ENCODE assay signal across 9 cellular contexts in genomic region chr11:72720047-72720446, GRCh38. TPM values are rescaled to one million over a fixed set of nuclear protein-coding genes. Genes with fewer than 3 reads are reported as not detected.
DNase-seq lines count a peak whose midpoint lies in the region; ATAC-seq and TF ChIP-seq lines count a peak whose summit lies in the region.
"Had no signal": no experiment of that assay in that cellular context is flagged by ENCODE, and none has a peak within 500 bp of the region (broad histone marks: within the 10 kb centered on the region; RNA-seq: fewer than 3 reads in every experiment).

No MANE protein-coding gene starts in this region.

- H3K4me3 ChIP-seq in adrenal gland: peak overlapping the region in 1 of 4 donors; percentile 67
- peak overlapping the region in 2 of 3 donors; percentile 6 to 73 for H3K4me3 ChIP-seq in right lobe of liver
- peak overlapping the region; percentile 88 for H3K4me3 ChIP-seq in thoracic aorta
- H3K4me3 ChIP-seq in Caco-2 (ENCODE audit: low read depth, low read length): no peak overlapping the region

- H3K27ac ChIP-seq in adrenal gland (peak overlapping the region; percentile 47 to 90 (median 67)), right lobe of liver (peak overlapping the region in 2 of 3 donors; percentile 61 to 93), thoracic aorta (peak overlapping the region in 1 of 2 donors; percentile 76)

- H3K4me1 Mint-ChIP-seq in activated CD8-positive, alpha-beta memory T cell treated with anti-CD3 and anti-CD28 coated beads, Interleukin-2, amount 10 ng/mL, durations not matched to agents 7 days and 5 days: peaks cover 55% of the 10 kb centered on the region
- H3K4me1 Mint-ChIP-seq in Caco-2 (ENCODE audit: low read depth, unreplicated experiment): no peaks in the 10 kb centered on the region

- no peak for ATAC-seq in activated CD8-positive, alpha-beta memory T cell treated with anti-CD3 and anti-CD28 coated beads, Interleukin-2, amount 10 ng/mL, durations not matched to agents 7 days and 5 days
- ATAC-seq in right lobe of liver (no peak), thoracic aorta (ENCODE audit: insufficient number of reproducible peaks, low FRiP score, low read depth) (no peak)

- H3K9me3 ChIP-seq in adrenal gland (replicated peaks in 1 of 3) (no peaks in the 10 kb centered on the region), right lobe of liver (no peaks in the 10 kb centered on the region), thoracic aorta (no peaks in the 10 kb centered on the region), Caco-2 (no peaks in the 10 kb centered on the region)

- H3K4me1 ChIP-seq in adrenal gland (replicated peaks in 1 of 2): peaks cover 41 to 63% of the 10 kb centered on the region in 2 donors
- peaks cover 0 to 48% (median 23%) of the 10 kb centered on the region in 4 donors for H3K4me1 ChIP-seq in right lobe of liver
- peaks cover 15 to 51% of the 10 kb centered on the region in 2 donors for H3K4me1 ChIP-seq in thoracic aorta (ENCODE audit: control insufficient read depth in 1 of 2, low read depth in 2 of 2)
- H3K4me1 ChIP-seq in Caco-2: peaks cover 4% of the 10 kb centered on the region; the same call in 1 of the 2 replicates

- H3K36me3 ChIP-seq in adrenal gland (replicated peaks in 1 of 2) (peaks cover 0 to 12% of the 10 kb centered on the region in 2 donors), right lobe of liver (no peaks in the 10 kb centered on the region), thoracic aorta (no peaks in the 10 kb centered on the region), Caco-2 (ENCODE audit: control insufficient read depth, insufficient read depth, low read length) (peaks cover 1% of the 10 kb centered on the region; the same call in 1 of the 2 replicates)

- no peaks in the 10 kb centered on the region for H3K9me3 Mint-ChIP-seq in activated CD8-positive, alpha-beta memory T cell treated with anti-CD3 and anti-CD28 coated beads, Interleukin-2, amount 10 ng/mL, durations not matched to agents 7 days and 5 days (ENCODE audit: low read depth)
- H3K9me3 Mint-ChIP-seq in Caco-2 (ENCODE audit: unreplicated experiment): no peaks in the 10 kb centered on the region

- no peaks in the 10 kb centered on the region for H3K27me3 Mint-ChIP-seq in activated CD8-positive, alpha-beta memory T cell treated with anti-CD3 and anti-CD28 coated beads, Interleukin-2, amount 10 ng/mL, durations not matched to agents 7 days and 5 days
- H3K27me3 Mint-ChIP-seq in Caco-2 (ENCODE audit: insufficient read depth, unreplicated experiment): no peaks in the 10 kb centered on the region

- POLR2A ChIA-PET in Caco-2 (lab: Charles Lee): no interaction called here

- H3K27me3 ChIP-seq in adrenal gland: no peaks in the 10 kb centered on the region
- no peaks in the 10 kb centered on the region for H3K27me3 ChIP-seq in right lobe of liver
- no peaks in the 10 kb centered on the region for H3K27me3 ChIP-seq in thoracic aorta (replicated peaks; ENCODE audit: insufficient read depth)
- H3K27me3 ChIP-seq in Caco-2 (replicated peaks; ENCODE audit: control insufficient read depth, insufficient read depth, low read length): no peaks in the 10 kb centered on the region

- peak overlapping the region; percentile 99 for H3K27ac Mint-ChIP-seq in activated CD8-positive, alpha-beta memory T cell treated with anti-CD3 and anti-CD28 coated beads, Interleukin-2, amount 10 ng/mL, durations not matched to agents 7 days and 5 days
- H3K27ac Mint-ChIP-seq in Caco-2 (ENCODE audit: unreplicated experiment): no peak overlapping the region

- CTCF ChIA-PET in activated CD8-positive, alpha-beta memory T cell treated with anti-CD3 and anti-CD28 coated beads, Interleukin-2, amount 10 ng/mL, durations not matched to agents 7 days and 5 days (lab: Charles Lee): interaction anchor here (0.6 to 8.6 kb wide), 5 partner anchors 15 to 458 kb away, joined by 3 to 63 read pairs (median 3); partner anchors contain the start of gene STARD10
- CTCF ChIA-PET in Caco-2 (lab: Charles Lee): interaction anchor here (1.2 to 1.4 kb wide), 2 partner anchors 36 to 74 kb away, joined by 3 to 5 read pairs; no protein-coding TSS in a partner anchor

- no peak for TF ChIP-seq CTCF in adrenal gland (IDR thresholded peaks at IDR 0.05)
- TF ChIP-seq CTCF in right lobe of liver (IDR thresholded peaks at IDR 0.05): no peak
- TF ChIP-seq CTCF in thoracic aorta (IDR thresholded peaks at IDR 0.05): no peak
- no peak for TF ChIP-seq CTCF in Caco-2 (IDR thresholded peaks at IDR 0.05; ENCODE audit: insufficient read depth in 1 of 2, low read depth in 1 of 2, low read length in 1 of 2, severe bottlenecking in 1 of 2, unreplicated experiment in 1 of 2)

- no TSS peak for BruUV-seq in Caco-2 (replicated peaks; lab: Mats Ljungman, UMichigan)

- H3K4me3 Mint-ChIP-seq in activated CD8-positive, alpha-beta memory T cell treated with anti-CD3 and anti-CD28 coated beads, Interleukin-2, amount 10 ng/mL, durations not matched to agents 7 days and 5 days: peak overlapping the region; percentile 99
- H3K4me3 Mint-ChIP-seq in Caco-2 (ENCODE audit: unreplicated experiment): no peak overlapping the region

- peaks cover 6% of the 10 kb centered on the region for H3K36me3 Mint-ChIP-seq in activated CD8-positive, alpha-beta memory T cell treated with anti-CD3 and anti-CD28 coated beads, Interleukin-2, amount 10 ng/mL, durations not matched to agents 7 days and 5 days
- H3K36me3 Mint-ChIP-seq in Caco-2 (ENCODE audit: insufficient read depth, unreplicated experiment): peaks cover 5% of the 10 kb centered on the region

- no peak for DNase-seq in activated CD8-positive, alpha-beta memory T cell treated with anti-CD3 and anti-CD28 coated beads, Interleukin-2, amount 10 ng/mL, durations not matched to agents 7 days and 5 days
- no peak for DNase-seq in activated CD8-positive, alpha-beta memory T cell treated with anti-CD3 and anti-CD28 coated beads for 24 hours
- peak in 1 of 7 donors; percentile 49 for DNase-seq in adrenal gland
- DNase-seq in right lobe of liver: peak in 1 of 3 donors; percentile 67
- DNase-seq in thoracic aorta (ENCODE audit: low spot score): no peak
- DNase-seq in OCI-M1 (lab: John Stamatoyannopoulos, UW): no peak
- DNase-seq in DMS 273 treated with DMSO at 0.1 percent for 48 hours (lab: John Stamatoyannopoulos, UW): no peak
- no peak for DNase-seq in Caco-2
- DNase-seq: NCI-H1436 treated with DMSO at 0.1 percent for 48 hours had no signal

- 45 to 52% (median 49%) methylated on average over 2 to 3 of the region's 3 CpGs for WGBS in adrenal gland, 4 donors
- WGBS in right lobe of liver (ENCODE audit: insufficient coverage, low coverage, low lambda C conversion rate, missing lambda C conversion rate): 29% methylated on average over 3 of the region's 3 CpGs

- TF ChIP-seq POLR2A in adrenal gland (IDR thresholded peaks at IDR 0.05) (no peak), right lobe of liver (IDR thresholded peaks at IDR 0.05) (no peak)

- intact Hi-C loops in adrenal gland (cut with DNase I) (loop anchor here in 1 of 2 donors (10.0 kb wide), 1 partner anchor 95 kb away; the partner anchor contains the start of gene ATG16L2), right lobe of liver (cut with DNase I) (loop anchor here in 1 of 2 donors (10.0 kb wide), 1 partner anchor 55 kb away; no protein-coding TSS in a partner anchor), Caco-2 (cut with micrococcal nuclease; ENCODE audit: unreplicated experiment) (no loop called here)

RNA-seq across cellular contexts. Expression of gene ARAP1, which starts 32.2 kb away (rescaled TPM):
- 100 to 1,000 TPM in 1 of 2 experiments, 10 to 100 TPM in 1; 96.5 to 104 TPM for total RNA-seq in activated CD8-positive, alpha-beta memory T cell treated with anti-CD3 and anti-CD28 coated beads, Interleukin-2, amount 10 ng/mL, durations not matched to agents 7 days and 5 days
- 100 to 1,000 TPM; 103 to 216 (median 153) TPM for total RNA-seq in adrenal gland
- 100 to 1,000 TPM in 2 of 3 donors, 10 to 100 TPM in 1; 30.0 to 217 (median 150) TPM for polyA plus RNA-seq in adrenal gland
- 10 to 100 TPM; 32.9 to 76.7 (median 41.2) TPM for total RNA-seq in right lobe of liver
- total RNA-seq in thoracic aorta: 100 to 1,000 TPM in 1 of 2 donors, 10 to 100 TPM in 1; 76.5 to 103 TPM
- total RNA-seq in Caco-2 (2022): 87.1 and 102 TPM in 2 replicates

RNA-seq across cellular contexts. Expression of gene PDE2A, which starts 45.8 kb away (rescaled TPM):
- under 1 TPM; 0.67 to 0.75 TPM for total RNA-seq in activated CD8-positive, alpha-beta memory T cell treated with anti-CD3 and anti-CD28 coated beads, Interleukin-2, amount 10 ng/mL, durations not matched to agents 7 days and 5 days
- total RNA-seq in adrenal gland: 100 to 1,000 TPM in 2 of 8 donors, 10 to 100 TPM in 6; 52.3 to 226 (median 60.8) TPM
- 100 to 1,000 TPM in 1 of 3 donors, 10 to 100 TPM in 2; 70.4 to 106 (median 82.5) TPM for polyA plus RNA-seq in adrenal gland
- total RNA-seq in right lobe of liver: 10 to 100 TPM; 11.2 to 46.3 (median 22.8) TPM
- total RNA-seq in thoracic aorta: 10 to 100 TPM; 28.1 to 37.1 TPM
- 1.2 and 1.4 TPM in 2 replicates for total RNA-seq in Caco-2 (2022)
